ENCODE assay signal across 2 cellular contexts in the genomic region with DNA sequence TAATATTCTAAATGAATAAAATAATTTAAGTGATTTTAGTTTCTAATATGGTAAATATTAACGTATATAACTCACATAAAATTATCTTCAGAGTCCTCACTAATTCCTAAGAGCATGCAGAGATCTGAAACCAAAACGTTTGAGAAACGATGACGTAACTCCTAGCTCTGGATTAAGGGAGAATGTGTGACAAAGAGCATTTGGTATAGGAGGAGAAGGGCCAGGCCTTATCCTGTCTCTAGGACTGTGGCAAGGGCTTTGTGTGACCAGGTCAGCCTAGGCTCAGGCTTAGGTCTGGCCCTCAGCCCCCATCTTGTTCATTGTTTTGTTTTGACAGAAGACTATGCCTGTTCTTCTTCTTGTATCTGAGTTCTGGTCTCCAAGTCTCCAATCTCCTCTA.
A peak's percentile ranks its signal among the peaks of the same experiment; 100 is the strongest.
TF ChIP-seq lines count a peak whose summit lies in the region.

No MANE protein-coding gene starts in this region.

TF ChIP-seq in IMR-90, 13 proteins besides CTCF, POLR2A, EP300 and RAD21:
- TF ChIP-seq CEBPB (IDR thresholded peaks at IDR 0.05; ENCODE audit: low read depth, low read length) (peak; percentile 29; the same call in 1 of the 2 replicates), RCOR1 (IDR thresholded peaks at IDR 0.05; ENCODE audit: insufficient replicate concordance, low read length) (no peak)

TF ChIP-seq in K562, 482 proteins besides CTCF, POLR2A, EP300 and RAD21:
- no peak for TF ChIP-seq PTBP1 (IDR thresholded peaks at IDR 0.05; ENCODE audit: low read depth, low read length)
- TF ChIP-seq DPF2 (IDR thresholded peaks at IDR 0.05), result no peak
- TF ChIP-seq ATF3 (IDR thresholded peaks at IDR 0.05), result peak; percentile 59
- TF ChIP-seq ATF3 (CRISPR knock-in tag; conservative IDR thresholded peaks at IDR 0.05), result no peak
- TF ChIP-seq, protein P1, sequence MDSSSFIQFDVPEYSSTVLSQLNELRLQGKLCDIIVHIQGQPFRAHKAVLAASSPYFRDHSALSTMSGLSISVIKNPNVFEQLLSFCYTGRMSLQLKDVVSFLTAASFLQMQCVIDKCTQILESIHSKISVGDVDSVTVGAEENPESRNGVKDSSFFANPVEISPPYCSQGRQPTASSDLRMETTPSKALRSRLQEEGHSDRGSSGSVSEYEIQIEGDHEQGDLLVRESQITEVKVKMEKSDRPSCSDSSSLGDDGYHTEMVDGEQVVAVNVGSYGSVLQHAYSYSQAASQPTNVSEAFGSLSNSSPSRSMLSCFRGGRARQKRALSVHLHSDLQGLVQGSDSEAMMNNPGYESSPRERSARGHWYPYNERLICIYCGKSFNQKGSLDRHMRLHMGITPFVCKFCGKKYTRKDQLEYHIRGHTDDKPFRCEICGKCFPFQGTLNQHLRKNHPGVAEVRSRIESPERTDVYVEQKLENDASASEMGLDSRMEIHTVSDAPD (CRISPR knock-in tag; IDR thresholded peaks at IDR 0.05), result no peak
- TF ChIP-seq CEBPG (CRISPR knock-in tag; IDR thresholded peaks at IDR 0.05), result no peak
- TF ChIP-seq CEBPG (tag; conservative IDR thresholded peaks at IDR 0.05 in 1 of 2, IDR thresholded peaks at IDR 0.05 in 1 of 2), result 0 out of 4 replicates have a peak, but pooled peaks of 1 of the 2 experiments have one; percentile 35
- peak; percentile 45; the same call in 1 of the 2 replicates for TF ChIP-seq CEBPB (tag; IDR thresholded peaks at IDR 0.05)
- TF ChIP-seq OTX1 (CRISPR knock-in tag; IDR thresholded peaks at IDR 0.05), result no peak
- no peak for TF ChIP-seq ZNF121 (CRISPR knock-in tag; conservative IDR thresholded peaks at IDR 0.05)
